37 cellular contexts compared by ENCODE assay signal in the genomic region with DNA sequence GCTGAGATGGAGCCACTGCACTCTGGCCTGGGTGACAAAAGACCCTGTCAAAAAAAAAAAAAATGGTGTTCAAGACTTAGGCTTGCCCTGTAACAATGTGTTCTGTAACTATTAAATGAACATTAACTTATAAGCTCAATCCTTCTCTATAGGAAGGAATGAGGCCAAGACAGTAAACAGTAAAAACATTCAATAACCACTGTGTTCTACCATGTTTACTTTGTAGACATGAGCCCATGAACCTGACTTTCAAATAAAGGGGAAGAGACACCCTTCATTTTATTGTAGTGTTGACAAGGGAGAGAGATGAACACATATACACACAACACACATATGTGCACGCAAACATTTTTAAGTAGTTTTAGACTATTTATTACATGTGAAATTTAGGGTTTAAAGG.
"Had no signal": no experiment of that assay in that cellular context is flagged by ENCODE, and none has a peak within 500 bp of the region (broad histone marks: within the 10 kb centered on the region; RNA-seq: fewer than 3 reads in every experiment).

No MANE protein-coding gene starts in this region.

- H3K36me3 Mint-ChIP-seq: activated CD8-positive, alpha-beta memory T cell treated with anti-CD3 and anti-CD28 coated beads, Interleukin-2, amount 10 ng/mL, durations not matched to agents 7 days and 5 days; activated naive CD4-positive, alpha-beta T cell treated with anti-CD3 and anti-CD28 coated beads, Interleukin-2, amount 10 ng/mL, durations not matched to agents 7 days and 5 days; activated naive CD4-positive, alpha-beta T cell treated with anti-CD3 and anti-CD28 coated beads, Interleukin-2, amount 50 U/mL, for 24 hours; activated naive CD8-positive, alpha-beta T cell; activated naive CD8-positive, alpha-beta T cell treated with anti-CD3 and anti-CD28 coated beads, Interleukin-2, amount 10 ng/mL, durations not matched to agents 7 days and 5 days; brain; WTC11 had no signal

- H3K27ac ChIP-seq: ascending aorta, cardiac muscle cell, WERI-Rb-1 had no signal

- H3K36me3 ChIP-seq: ascending aorta, cardiac muscle cell, WERI-Rb-1 had no signal

- H3K9me3 ChIP-seq: ascending aorta had no signal

- H3K4me3 ChIP-seq: ascending aorta, cardiac muscle cell had no signal

- H3K27me3 ChIP-seq: ascending aorta, cardiac muscle cell had no signal

- DNase-seq: activated CD4-positive, alpha-beta memory T cell treated with anti-CD3 and anti-CD28 coated beads, Interleukin-2, amount 10 ng/mL, durations not matched to agents 7 days and 5 days; activated CD4-positive, alpha-beta T cell treated with anti-CD3 and anti-CD28 coated beads for 1 hour; activated CD4-positive, alpha-beta T cell treated with anti-CD3 and anti-CD28 coated beads for 36 hours; activated CD4-positive, alpha-beta T cell treated with anti-CD3 and anti-CD28 coated beads for 48 hours; activated CD4-positive, alpha-beta T cell treated with anti-CD3 and anti-CD28 coated beads, Interleukin-2, amount 10 ng/mL, durations not matched to agents 7 days and 5 days; activated CD4-positive, alpha-beta T cell treated with anti-CD3 and anti-CD28 coated beads, Interleukin-2, amount 50 U/mL, for 48 hours; activated CD4-positive, CD25-positive, alpha-beta regulatory T cell; activated CD8-positive, alpha-beta memory T cell treated with anti-CD3 and anti-CD28 coated beads for 24 hours; activated CD8-positive, alpha-beta memory T cell treated with anti-CD3 and anti-CD28 coated beads, Interleukin-2, amount 10 ng/mL, durations not matched to agents 7 days and 5 days; activated CD8-positive, alpha-beta memory T cell treated with anti-CD3 and anti-CD28 coated beads, Interleukin-2, amount 50 U/mL, for 48 hours; activated CD8-positive, alpha-beta T cell treated with anti-CD3 and anti-CD28 coated beads, Interleukin-2, amount 10 ng/mL, durations not matched to agents 7 days and 5 days; activated effector memory CD4-positive, alpha-beta T cell treated with Interleukin-2 at 50 U/mL for 16 hours; activated gamma-delta T cell; activated naive CD4-positive, alpha-beta T cell treated with anti-CD3 and anti-CD28 coated beads, Interleukin-2, amount 10 ng/mL, durations not matched to agents 7 days and 5 days; activated naive CD4-positive, alpha-beta T cell treated with Interleukin-2 at 50 U/mL for 16 hours; activated naive CD8-positive, alpha-beta T cell treated with anti-CD3 and anti-CD28 coated beads, Interleukin-2, amount 10 ng/mL, durations not matched to agents 7 days and 5 days; activated naive CD8-positive, alpha-beta T cell treated with anti-CD3 and anti-CD28 coated beads, Interleukin-2, amount 50 U/mL, for 24 hours; activated T-cell treated with anti-CD3 and anti-CD28 coated beads, Interleukin-2, amount 50 U/mL, for 24 hours; activated T-cell treated with anti-CD3 and anti-CD28 coated beads, Interleukin-2, amount 50 U/mL, for 48 hours; amygdala; anterior cingulate cortex; caudate nucleus; cerebellar nuclear complex; T-helper 1 cell; T-helper 2 cell; T-helper 9 cell; WERI-Rb-1 had no signal

- H3K4me1 ChIP-seq: ascending aorta had no signal

- H3K4me3 Mint-ChIP-seq: activated CD4-positive, alpha-beta memory T cell treated with anti-CD3 and anti-CD28 coated beads, Interleukin-2, amount 10 ng/mL, durations not matched to agents 7 days and 5 days; activated CD4-positive, alpha-beta T cell treated with anti-CD3 and anti-CD28 coated beads for 36 hours; activated CD4-positive, alpha-beta T cell treated with anti-CD3 and anti-CD28 coated beads, Interleukin-2, amount 10 ng/mL, durations not matched to agents 7 days and 5 days; activated CD8-positive, alpha-beta memory T cell treated with anti-CD3 and anti-CD28 coated beads, Interleukin-2, amount 10 ng/mL, durations not matched to agents 7 days and 5 days; activated CD8-positive, alpha-beta T cell treated with anti-CD3 and anti-CD28 coated beads, Interleukin-2, amount 10 ng/mL, durations not matched to agents 7 days and 5 days; activated naive CD4-positive, alpha-beta T cell treated with anti-CD3 and anti-CD28 coated beads, Interleukin-2, amount 10 ng/mL, durations not matched to agents 7 days and 5 days; activated naive CD4-positive, alpha-beta T cell treated with anti-CD3 and anti-CD28 coated beads, Interleukin-2, amount 50 U/mL, for 24 hours; activated naive CD8-positive, alpha-beta T cell; activated naive CD8-positive, alpha-beta T cell treated with anti-CD3 and anti-CD28 coated beads, Interleukin-2, amount 10 ng/mL, durations not matched to agents 7 days and 5 days; activated naive CD8-positive, alpha-beta T cell treated with anti-CD3 and anti-CD28 coated beads, Interleukin-2, amount 50 U/mL, for 24 hours; activated T-cell treated with anti-CD3 and anti-CD28 coated beads, Interleukin-2, amount 50 U/mL, for 24 hours; brain; central memory CD8-positive, alpha-beta T cell; T-helper 1 cell treated with Interleukin-12 subunit alpha and Interleukin-12 subunit beta and Interleukin-4 antibody, amounts not matched to agents 30 μg/mL and 1 μg/mL, for 36 hours; T-helper 2 cell treated with Interferon-gamma antibody and Interleukin-4, amounts not matched to agents 5 μg/mL and 100 μg/mL, for 36 hours; WTC11 had no signal

- H3K9me3 Mint-ChIP-seq: activated CD4-positive, alpha-beta memory T cell treated with anti-CD3 and anti-CD28 coated beads, Interleukin-2, amount 10 ng/mL, durations not matched to agents 7 days and 5 days; activated CD4-positive, alpha-beta T cell treated with anti-CD3 and anti-CD28 coated beads, Interleukin-2, amount 10 ng/mL, durations not matched to agents 7 days and 5 days; activated naive CD4-positive, alpha-beta T cell treated with anti-CD3 and anti-CD28 coated beads, Interleukin-2, amount 10 ng/mL, durations not matched to agents 7 days and 5 days; activated naive CD4-positive, alpha-beta T cell treated with anti-CD3 and anti-CD28 coated beads, Interleukin-2, amount 50 U/mL, for 24 hours; activated naive CD8-positive, alpha-beta T cell treated with anti-CD3 and anti-CD28 coated beads, Interleukin-2, amount 10 ng/mL, durations not matched to agents 7 days and 5 days; activated naive CD8-positive, alpha-beta T cell treated with anti-CD3 and anti-CD28 coated beads, Interleukin-2, amount 50 U/mL, for 24 hours; activated T-cell treated with anti-CD3 and anti-CD28 coated beads, Interleukin-2, amount 50 U/mL, for 24 hours; activated T-helper 2 cell treated with anti-CD3 and anti-CD28 coated beads, Interferon-gamma antibody, Interleukin-2, Interleukin-4, amounts not matched to agents 10 μg/mL and 5 μg/mL and 100 μg/mL, durations not matched to agents 14 hours and 24 hours and 36 hours; brain; central memory CD8-positive, alpha-beta T cell; T-helper 1 cell treated with Interleukin-12 subunit alpha and Interleukin-12 subunit beta and Interleukin-4 antibody, amounts not matched to agents 30 μg/mL and 1 μg/mL, for 36 hours; T-helper 2 cell treated with Interferon-gamma antibody and Interleukin-4, amounts not matched to agents 5 μg/mL and 100 μg/mL, for 36 hours; WTC11 had no signal

- H3K27me3 Mint-ChIP-seq: activated CD4-positive, alpha-beta memory T cell treated with anti-CD3 and anti-CD28 coated beads, Interleukin-2, amount 10 ng/mL, durations not matched to agents 7 days and 5 days; activated CD4-positive, alpha-beta T cell treated with anti-CD3 and anti-CD28 coated beads for 36 hours; activated CD4-positive, alpha-beta T cell treated with anti-CD3 and anti-CD28 coated beads, Interleukin-2, amount 10 ng/mL, durations not matched to agents 7 days and 5 days; activated CD8-positive, alpha-beta memory T cell treated with anti-CD3 and anti-CD28 coated beads, Interleukin-2, amount 10 ng/mL, durations not matched to agents 7 days and 5 days; activated naive CD4-positive, alpha-beta T cell treated with anti-CD3 and anti-CD28 coated beads, Interleukin-2, amount 10 ng/mL, durations not matched to agents 7 days and 5 days; activated naive CD4-positive, alpha-beta T cell treated with anti-CD3 and anti-CD28 coated beads, Interleukin-2, amount 50 U/mL, for 24 hours; activated naive CD8-positive, alpha-beta T cell; activated naive CD8-positive, alpha-beta T cell treated with anti-CD3 and anti-CD28 coated beads, Interleukin-2, amount 50 U/mL, for 24 hours; activated T-cell treated with anti-CD3 and anti-CD28 coated beads, Interleukin-2, amount 50 U/mL, for 24 hours; central memory CD8-positive, alpha-beta T cell had no signal

- H3K27ac Mint-ChIP-seq: activated CD4-positive, alpha-beta memory T cell treated with anti-CD3 and anti-CD28 coated beads, Interleukin-2, amount 10 ng/mL, durations not matched to agents 7 days and 5 days; activated CD4-positive, alpha-beta T cell treated with anti-CD3 and anti-CD28 coated beads for 36 hours; activated CD4-positive, alpha-beta T cell treated with anti-CD3 and anti-CD28 coated beads, Interleukin-2, amount 10 ng/mL, durations not matched to agents 7 days and 5 days; activated CD8-positive, alpha-beta memory T cell treated with anti-CD3 and anti-CD28 coated beads, Interleukin-2, amount 10 ng/mL, durations not matched to agents 7 days and 5 days; activated CD8-positive, alpha-beta T cell treated with anti-CD3 and anti-CD28 coated beads, Interleukin-2, amount 10 ng/mL, durations not matched to agents 7 days and 5 days; activated naive CD4-positive, alpha-beta T cell treated with anti-CD3 and anti-CD28 coated beads, Interleukin-2, amount 10 ng/mL, durations not matched to agents 7 days and 5 days; activated naive CD4-positive, alpha-beta T cell treated with anti-CD3 and anti-CD28 coated beads, Interleukin-2, amount 50 U/mL, for 24 hours; activated naive CD8-positive, alpha-beta T cell; activated naive CD8-positive, alpha-beta T cell treated with anti-CD3 and anti-CD28 coated beads, Interleukin-2, amount 10 ng/mL, durations not matched to agents 7 days and 5 days; activated naive CD8-positive, alpha-beta T cell treated with anti-CD3 and anti-CD28 coated beads, Interleukin-2, amount 50 U/mL, for 24 hours; activated T-cell treated with anti-CD3 and anti-CD28 coated beads, Interleukin-2, amount 50 U/mL, for 24 hours; activated T-helper 2 cell treated with anti-CD3 and anti-CD28 coated beads, Interferon-gamma antibody, Interleukin-2, Interleukin-4, amounts not matched to agents 10 μg/mL and 5 μg/mL and 100 μg/mL, durations not matched to agents 14 hours and 24 hours and 36 hours; brain; T-helper 1 cell treated with Interleukin-12 subunit alpha and Interleukin-12 subunit beta and Interleukin-4 antibody, amounts not matched to agents 30 μg/mL and 1 μg/mL, for 36 hours; T-helper 2 cell treated with Interferon-gamma antibody and Interleukin-4, amounts not matched to agents 5 μg/mL and 100 μg/mL, for 36 hours; WTC11 had no signal

- H3K4me1 Mint-ChIP-seq: activated CD4-positive, alpha-beta memory T cell treated with anti-CD3 and anti-CD28 coated beads, Interleukin-2, amount 10 ng/mL, durations not matched to agents 7 days and 5 days; activated CD8-positive, alpha-beta memory T cell treated with anti-CD3 and anti-CD28 coated beads, Interleukin-2, amount 10 ng/mL, durations not matched to agents 7 days and 5 days; activated naive CD8-positive, alpha-beta T cell treated with anti-CD3 and anti-CD28 coated beads, Interleukin-2, amount 10 ng/mL, durations not matched to agents 7 days and 5 days had no signal
